Comparison of ENCODE assay signal across 10 cellular contexts in genomic region chr20:36091561-36092423, GRCh38.
DNase-seq lines count a peak whose midpoint lies in the region; ATAC-seq and TF ChIP-seq lines count a peak whose summit lies in the region.
"Had no signal": no experiment of that assay in that cellular context is flagged by ENCODE, and none has a peak within 500 bp of the region (broad histone marks: within the 10 kb centered on the region; RNA-seq: fewer than 3 reads in every experiment).

No MANE protein-coding gene starts in this region.

- no peak for DNase-seq in activated CD4-positive, alpha-beta T cell treated with anti-CD3 and anti-CD28 coated beads for 36 hours
- no peak for DNase-seq in activated CD4-positive, alpha-beta T cell treated with anti-CD3 and anti-CD28 coated beads for 48 hours
- DNase-seq in adipocyte (ENCODE audit: low read depth) (no peak), immature natural killer cell (no peak), stomach (no peak), GM10248 (ENCODE audit: extremely low spot score) (no peak), SW480 (ENCODE audit: low spot score) (no peak)
- DNase-seq: KBM-7 had no signal

- H3K9me3 Mint-ChIP-seq in activated CD4-positive, alpha-beta T cell treated with anti-CD3 and anti-CD28 coated beads for 36 hours (ENCODE audit: low read depth): no peaks in the 10 kb centered on the region
- no peaks in the 10 kb centered on the region for H3K9me3 Mint-ChIP-seq in immature natural killer cell

- peaks cover 37% of the 10 kb centered on the region for H3K27me3 Mint-ChIP-seq in activated CD4-positive, alpha-beta T cell treated with anti-CD3 and anti-CD28 coated beads for 36 hours
- H3K27me3 Mint-ChIP-seq in immature natural killer cell (ENCODE audit: low read depth in 3 of 3): peaks cover 11 to 25% (median 19%) of the 10 kb centered on the region in 3 donors

- CTCF ChIA-PET in activated CD4-positive, alpha-beta T cell treated with anti-CD3 and anti-CD28 coated beads for 36 hours (lab: Charles Lee): interaction anchor here (0.6 to 3.3 kb wide), 4 partner anchors 9 to 639 kb away, joined by 3 to 14 read pairs (median 3); no protein-coding TSS in a partner anchor
- CTCF ChIA-PET in GM10248 (lab: Yijun Ruan, JAX): interaction anchor here (0.9 to 2.2 kb wide), 5 partner anchors 10 to 108 kb away, joined by 3 to 5 read pairs (median 3); no protein-coding TSS in a partner anchor

- H3K27ac ChIP-seq in stomach: peak overlapping the region; percentile 79 to 96 (median 90)
- H3K27ac ChIP-seq: epithelial cell of prostate had no signal

- H3K27me3 ChIP-seq in adipocyte (replicated peaks; ENCODE audit: control insufficient read depth, insufficient read depth, low read length) (no peaks in the 10 kb centered on the region), stomach (peaks cover 0 to 31% (median 8%) of the 10 kb centered on the region in 3 donors)

- TF ChIP-seq EP300 in stomach (IDR thresholded peaks at IDR 0.05): no peak

- no peaks in the 10 kb centered on the region for H3K36me3 ChIP-seq in adipocyte (ENCODE audit: control insufficient read depth, insufficient read depth, low read length, severe bottlenecking)
- H3K36me3 ChIP-seq in stomach: no peaks in the 10 kb centered on the region

- H3K4me3 Mint-ChIP-seq in activated CD4-positive, alpha-beta T cell treated with anti-CD3 and anti-CD28 coated beads for 36 hours: peak overlapping the region; percentile 22
- peak overlapping the region; percentile 31 to 61 (median 42) for H3K4me3 Mint-ChIP-seq in immature natural killer cell

- no peak for ATAC-seq in activated CD4-positive, alpha-beta T cell treated with anti-CD3 and anti-CD28 coated beads for 36 hours
- no peak for ATAC-seq in GM21619 (IDR thresholded peaks at IDR 0.05; ENCODE audit: unreplicated experiment)

- peaks cover 10% of the 10 kb centered on the region for H3K4me1 Mint-ChIP-seq in activated CD4-positive, alpha-beta T cell treated with anti-CD3 and anti-CD28 coated beads for 36 hours
- H3K4me1 Mint-ChIP-seq in immature natural killer cell: peaks cover 10 to 11% of the 10 kb centered on the region in 2 donors

- TF ChIP-seq POLR2A in stomach (IDR thresholded peaks at IDR 0.05): no peak

- TF ChIP-seq CTCF in stomach (IDR thresholded peaks at IDR 0.05) (no peak), GM10248 (IDR thresholded peaks at IDR 0.05; ENCODE audit: control extremely low read depth, extremely low read depth, low read depth, missing control alignments) (no peak)

- POLR2A ChIA-PET in activated CD4-positive, alpha-beta T cell treated with anti-CD3 and anti-CD28 coated beads for 36 hours (lab: Charles Lee): interaction anchor here (0.6 kb wide), 1 partner anchor 137 kb away, joined by 3 read pairs; the partner anchor contains the start of gene SCAND1
- POLR2A ChIA-PET in GM10248 (lab: Yijun Ruan, JAX): no interaction called here

- no peaks in the 10 kb centered on the region for H3K9me3 ChIP-seq in adipocyte (ENCODE audit: control insufficient read depth, low read length)
- H3K9me3 ChIP-seq in stomach: no peaks in the 10 kb centered on the region

- H3K27ac Mint-ChIP-seq in activated CD4-positive, alpha-beta T cell treated with anti-CD3 and anti-CD28 coated beads for 36 hours: no peak overlapping the region
- no peak overlapping the region for H3K27ac Mint-ChIP-seq in immature natural killer cell

- H3K4me3 ChIP-seq in adipocyte (ENCODE audit: low read length): peak overlapping the region; percentile 68
- H3K4me3 ChIP-seq in stomach: peak overlapping the region; percentile 72 to 83 (median 74)

- no peaks in the 10 kb centered on the region for H3K36me3 Mint-ChIP-seq in activated CD4-positive, alpha-beta T cell treated with anti-CD3 and anti-CD28 coated beads for 36 hours (ENCODE audit: low read depth)
- no peaks in the 10 kb centered on the region for H3K36me3 Mint-ChIP-seq in immature natural killer cell

- WGBS in stomach, 5 donors: 6 to 18% (median 14%) methylated on average over 22 to 47 of the region's 47 CpGs

- intact Hi-C loops in activated CD4-positive, alpha-beta T cell treated with anti-CD3 and anti-CD28 coated beads for 36 hours (cut with DNase I, micrococcal nuclease): no loop called here
- intact Hi-C loops in stomach (cut with DNase I; ENCODE audit: low total_unique reads): no loop called here

- H3K9ac ChIP-seq in adipocyte (ENCODE audit: low read length): peak overlapping the region; percentile 58

- peaks cover 20% of the 10 kb centered on the region for H3K4me1 ChIP-seq in adipocyte (ENCODE audit: control insufficient read depth, insufficient read depth, low read length)
- peaks cover 26 to 48% (median 46%) of the 10 kb centered on the region in 4 donors for H3K4me1 ChIP-seq in stomach
